Comparison of ENCODE assay signal across 20 cellular contexts in the genomic region with DNA sequence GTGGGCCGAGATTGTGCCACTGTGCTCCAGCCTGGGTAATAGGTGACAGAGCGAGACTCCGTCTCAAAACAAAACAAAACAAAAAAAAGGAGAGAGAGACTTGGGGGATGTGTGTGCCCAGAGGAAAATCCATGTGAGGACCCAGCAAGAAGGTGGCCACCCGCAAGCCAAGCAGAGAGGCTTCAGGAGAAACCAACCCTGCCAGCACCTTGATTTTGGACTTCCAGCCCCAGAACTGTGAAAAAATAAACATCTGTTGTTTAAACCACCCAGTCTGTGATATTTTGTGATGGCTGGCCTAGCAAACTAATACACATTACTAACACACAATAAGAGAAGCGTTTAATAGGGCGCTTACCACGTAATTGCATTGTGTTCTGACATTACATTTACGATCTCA. TPM values are rescaled to one million over a fixed set of nuclear protein-coding genes. Genes with fewer than 3 reads are reported as not detected.
DNase-seq lines count a peak whose midpoint lies in the region; ATAC-seq and TF ChIP-seq lines count a peak whose summit lies in the region.
"Had no signal": no experiment of that assay in that cellular context is flagged by ENCODE, and none has a peak within 500 bp of the region (broad histone marks: within the 10 kb centered on the region; RNA-seq: fewer than 3 reads in every experiment).

No MANE protein-coding gene starts in this region.

- intact Hi-C loops in left ventricle myocardium inferior (cut with micrococcal nuclease) (no loop called here), left cardiac atrium (cut with DNase I) (loop anchor here in 1 of 2 donors (10.0 kb wide), 2 partner anchors 75 to 135 kb away; partner anchors contain the start of gene MYH9), upper lobe of right lung (cut with DNase I) (no loop called here), PC-9 (cut with micrococcal nuclease; ENCODE audit: unreplicated experiment) (no loop called here)
- intact Hi-C loops in naive thymus-derived CD4-positive, alpha-beta T cell (cut with micrococcal nuclease): no loop called here

- peak overlapping the region; percentile 98 for H3K27ac Mint-ChIP-seq in progenitor cell of endocrine pancreas
- peak overlapping the region in 1 of 9 donors; percentile 17 for H3K27ac Mint-ChIP-seq in naive thymus-derived CD4-positive, alpha-beta T cell
- H3K27ac Mint-ChIP-seq: activated naive CD4-positive, alpha-beta T cell treated with anti-CD3 and anti-CD28 coated beads for 36 hours; B cell had no signal

- no peak overlapping the region for H3K4me2 ChIP-seq in PC-9

- H3K27me3 ChIP-seq in left ventricle myocardium inferior (ENCODE audit: low read depth) (no peaks in the 10 kb centered on the region), gastroesophageal sphincter (no peaks in the 10 kb centered on the region), upper lobe of right lung (no peaks in the 10 kb centered on the region), PC-9 (ENCODE audit: insufficient read depth, low read depth) (no peaks in the 10 kb centered on the region)
- H3K27me3 ChIP-seq in naive thymus-derived CD4-positive, alpha-beta T cell (ENCODE audit: control insufficient read depth in 2 of 2, insufficient read depth in 2 of 2, low read length in 2 of 2): no peaks in the 10 kb centered on the region
- H3K27me3 ChIP-seq: right atrium auricular region had no signal

- 97 to 98% methylated on average over 7 of the region's 8 CpGs for WGBS in gastroesophageal sphincter (ENCODE audit: low coverage in 1 of 2), 2 donors

- H3K79me2 ChIP-seq in PC-9 (ENCODE audit: low read depth): peaks cover 4% of the 10 kb centered on the region; the same call in 1 of the 2 replicates

- peaks cover 26% of the 10 kb centered on the region for H3K4me1 Mint-ChIP-seq in progenitor cell of endocrine pancreas (ENCODE audit: low read depth)
- peaks cover 7 to 27% (median 11%) of the 10 kb centered on the region in 7 donors for H3K4me1 Mint-ChIP-seq in naive thymus-derived CD4-positive, alpha-beta T cell

- TF ChIP-seq CTCF in left ventricle myocardium inferior (IDR thresholded peaks at IDR 0.05; ENCODE audit: borderline replicate concordance) (no peak), gastroesophageal sphincter (IDR thresholded peaks at IDR 0.05) (no peak), progenitor cell of endocrine pancreas (IDR thresholded peaks at IDR 0.05; ENCODE audit: unreplicated experiment) (no peak), upper lobe of right lung (IDR thresholded peaks at IDR 0.05) (no peak), PC-9 (conservative IDR thresholded peaks at IDR 0.05) (no peak)

- no peaks in the 10 kb centered on the region for H3K9me2 ChIP-seq in PC-9 (ENCODE audit: insufficient read depth)

- POLR2A ChIA-PET in naive thymus-derived CD4-positive, alpha-beta T cell (lab: Charles Lee): no interaction called here
- POLR2A ChIA-PET in PC-9 (lab: Charles Lee; ENCODE audit: unreplicated experiment): no interaction called here

- H2AFZ ChIP-seq in PC-9: no peak overlapping the region

- H3F3A ChIP-seq in PC-9 (ENCODE audit: insufficient read depth, low read depth): peaks cover 43% of the 10 kb centered on the region

- no peaks in the 10 kb centered on the region for H3K27me3 Mint-ChIP-seq in progenitor cell of endocrine pancreas
- H3K27me3 Mint-ChIP-seq in naive thymus-derived CD4-positive, alpha-beta T cell: no peaks in the 10 kb centered on the region
- H3K27me3 Mint-ChIP-seq: B cell had no signal

- H3K4me3 ChIP-seq in left ventricle myocardium inferior (no peak overlapping the region), gastroesophageal sphincter (no peak overlapping the region), upper lobe of right lung (no peak overlapping the region), PC-9 (no peak overlapping the region)
- no peak overlapping the region for H3K4me3 ChIP-seq in naive thymus-derived CD4-positive, alpha-beta T cell (ENCODE audit: low read length)
- H3K4me3 ChIP-seq: GM12878, lung, right atrium auricular region had no signal

- H3K27ac ChIP-seq in left ventricle myocardium inferior (replicated peaks) (peak overlapping the region; percentile 92), gastroesophageal sphincter (peak overlapping the region in 3 of 4 donors; percentile 87 to 95 (median 92)), upper lobe of right lung (peak overlapping the region; percentile 75), PC-9 (no peak overlapping the region)
- H3K27ac ChIP-seq in naive thymus-derived CD4-positive, alpha-beta T cell (ENCODE audit: low read depth, low read length): no peak overlapping the region

- no peak for TF ChIP-seq POLR2A in gastroesophageal sphincter (IDR thresholded peaks at IDR 0.05)

- H3K9me3 ChIP-seq in left ventricle myocardium inferior (replicated peaks): no peaks in the 10 kb centered on the region
- no peaks in the 10 kb centered on the region for H3K9me3 ChIP-seq in gastroesophageal sphincter
- no peaks in the 10 kb centered on the region for H3K9me3 ChIP-seq in upper lobe of right lung
- H3K9me3 ChIP-seq in naive thymus-derived CD4-positive, alpha-beta T cell (ENCODE audit: control insufficient read depth in 2 of 3, low read length in 3 of 3): no peaks in the 10 kb centered on the region
- no peaks in the 10 kb centered on the region for H3K9me3 ChIP-seq in PC-9 (ENCODE audit: insufficient read depth, low read depth)
- H3K9me3 ChIP-seq: right atrium auricular region had no signal

- no peak overlapping the region for H3K4me3 Mint-ChIP-seq in progenitor cell of endocrine pancreas (ENCODE audit: low read depth)
- no peak overlapping the region for H3K4me3 Mint-ChIP-seq in naive thymus-derived CD4-positive, alpha-beta T cell
- H3K4me3 Mint-ChIP-seq: activated naive CD4-positive, alpha-beta T cell treated with anti-CD3 and anti-CD28 coated beads for 36 hours; B cell; T-helper 2 cell treated with Interferon-gamma antibody and Interleukin-4, amounts not matched to agents 5 μg/mL and 100 μg/mL, for 36 hours had no signal

- BruUV-seq in PC-9 (replicated peaks; lab: Mats Ljungman, UMichigan): no TSS peak

- no peaks in the 10 kb centered on the region for H3K36me3 Mint-ChIP-seq in progenitor cell of endocrine pancreas (ENCODE audit: insufficient read depth)
- H3K36me3 Mint-ChIP-seq in naive thymus-derived CD4-positive, alpha-beta T cell: no peaks in the 10 kb centered on the region

- no peaks in the 10 kb centered on the region for H3K9me3 Mint-ChIP-seq in progenitor cell of endocrine pancreas (ENCODE audit: low read depth)
- H3K9me3 Mint-ChIP-seq in naive thymus-derived CD4-positive, alpha-beta T cell: peaks cover 0 to 2% (median 0%) of the 10 kb centered on the region in 11 donors
- H3K9me3 Mint-ChIP-seq: activated naive CD4-positive, alpha-beta T cell treated with anti-CD3 and anti-CD28 coated beads for 36 hours; T-helper 2 cell treated with Interferon-gamma antibody and Interleukin-4, amounts not matched to agents 5 μg/mL and 100 μg/mL, for 36 hours had no signal

- DNase-seq in left ventricle myocardium inferior (no peak), left cardiac atrium (no peak), progenitor cell of endocrine pancreas (ENCODE audit: low spot score, unreplicated experiment) (no peak), upper lobe of right lung (no peak), PC-9 (no peak)
- DNase-seq in naive thymus-derived CD4-positive, alpha-beta T cell: no peak
- DNase-seq: activated CD4-positive, alpha-beta T cell treated with anti-CD3 and anti-CD28 coated beads for 48 hours; activated naive CD4-positive, alpha-beta T cell treated with anti-CD3 and anti-CD28 coated beads for 36 hours; activated T-cell treated with anti-CD3 and anti-CD28 coated beads, Interleukin-2, amount 50 U/mL, for 48 hours; kidney; NCI-H1048; NCI-H2227 treated with DMSO at 0.1 percent for 48 hours had no signal

- H3K4me1 ChIP-seq in left ventricle myocardium inferior (peaks cover 75% of the 10 kb centered on the region), gastroesophageal sphincter (peaks cover 0 to 61% (median 32%) of the 10 kb centered on the region in 3 donors), upper lobe of right lung (peaks cover 47% of the 10 kb centered on the region), PC-9 (replicated peaks; ENCODE audit: insufficient read depth) (peaks cover 79% of the 10 kb centered on the region)
- peaks cover 7 to 12% of the 10 kb centered on the region in 2 donors for H3K4me1 ChIP-seq in naive thymus-derived CD4-positive, alpha-beta T cell (ENCODE audit: control insufficient read depth in 2 of 2, insufficient read depth in 2 of 2, low read length in 2 of 2)

- no peak for TF ChIP-seq EP300 in gastroesophageal sphincter (IDR thresholded peaks at IDR 0.05)

- CTCF ChIA-PET in naive thymus-derived CD4-positive, alpha-beta T cell (lab: Charles Lee): no interaction called here
- CTCF ChIA-PET in PC-9 (lab: Charles Lee): no interaction called here

- ATAC-seq in left cardiac atrium (no peak), gastroesophageal sphincter (no peak), upper lobe of right lung (no peak), GM19395 (IDR thresholded peaks at IDR 0.05; ENCODE audit: unreplicated experiment) (no peak)
- no peak for ATAC-seq in naive thymus-derived CD4-positive, alpha-beta T cell
- ATAC-seq: GM12878, HCT116 had no signal

- H4K20me1 ChIP-seq in PC-9 (ENCODE audit: insufficient read depth): no peaks in the 10 kb centered on the region

- H3K36me3 ChIP-seq in left ventricle myocardium inferior (no peaks in the 10 kb centered on the region), gastroesophageal sphincter (no peaks in the 10 kb centered on the region), upper lobe of right lung (no peaks in the 10 kb centered on the region), PC-9 (ENCODE audit: low read depth) (no peaks in the 10 kb centered on the region)
- H3K36me3 ChIP-seq in naive thymus-derived CD4-positive, alpha-beta T cell (ENCODE audit: control insufficient read depth in 2 of 3, insufficient read depth in 3 of 3, low read length in 3 of 3): no peaks in the 10 kb centered on the region
- H3K36me3 ChIP-seq: right atrium auricular region had no signal

RNA-seq across cellular contexts. Expression of gene TXN2, which starts 21.2 kb away (rescaled TPM):
- total RNA-seq in left ventricle myocardium inferior (113 TPM), left cardiac atrium (10 to 100 TPM; 91.5 to 96.8 TPM), gastroesophageal sphincter (10 to 100 TPM; 36.4 to 78.3 (median 63.4) TPM), progenitor cell of endocrine pancreas (55.0 and 59.6 TPM in 2 replicates), upper lobe of right lung (54.2 TPM), PC-9 (2021) (89.0 and 95.1 TPM in 2 replicates)
- total RNA-seq in naive thymus-derived CD4-positive, alpha-beta T cell: 10 to 100 TPM; 35.5 to 69.9 (median 37.7) TPM
- polyA plus RNA-seq in naive thymus-derived CD4-positive, alpha-beta T cell: 100 to 1,000 TPM; 135 to 154 TPM

RNA-seq across cellular contexts. Expression of gene FOXRED2, which starts 46.6 kb away (rescaled TPM):
- total RNA-seq in left ventricle myocardium inferior (9.8 TPM), left cardiac atrium (1 to 10 TPM; 5.1 to 8.5 TPM), gastroesophageal sphincter (1 to 10 TPM; 3.1 to 7.3 (median 4.6) TPM), progenitor cell of endocrine pancreas (22.7 and 23.5 TPM in 2 replicates), upper lobe of right lung (15.3 TPM), PC-9 (2021) (42.1 and 42.4 TPM in 2 replicates)
- total RNA-seq in naive thymus-derived CD4-positive, alpha-beta T cell: 10 to 100 TPM in 3 of 5 experiments, 1 to 10 TPM in 2; 2.3 to 13.1 (median 11.4) TPM
- polyA plus RNA-seq in naive thymus-derived CD4-positive, alpha-beta T cell: 1 to 10 TPM; 2.3 to 5.6 TPM

Comparison
In these comparisons a context has a peak if more than half of its experiments do, and no peak if none do; other contexts are left out.
1. H3K27ac ChIP-seq: peak in left ventricle myocardium inferior (single experiment), gastroesophageal sphincter (3 of 4) and upper lobe of right lung (single experiment); none in naive thymus-derived CD4-positive, alpha-beta T cell (single experiment) and PC-9 (single experiment).